8 cellular contexts compared by ENCODE assay signal in the genomic region with DNA sequence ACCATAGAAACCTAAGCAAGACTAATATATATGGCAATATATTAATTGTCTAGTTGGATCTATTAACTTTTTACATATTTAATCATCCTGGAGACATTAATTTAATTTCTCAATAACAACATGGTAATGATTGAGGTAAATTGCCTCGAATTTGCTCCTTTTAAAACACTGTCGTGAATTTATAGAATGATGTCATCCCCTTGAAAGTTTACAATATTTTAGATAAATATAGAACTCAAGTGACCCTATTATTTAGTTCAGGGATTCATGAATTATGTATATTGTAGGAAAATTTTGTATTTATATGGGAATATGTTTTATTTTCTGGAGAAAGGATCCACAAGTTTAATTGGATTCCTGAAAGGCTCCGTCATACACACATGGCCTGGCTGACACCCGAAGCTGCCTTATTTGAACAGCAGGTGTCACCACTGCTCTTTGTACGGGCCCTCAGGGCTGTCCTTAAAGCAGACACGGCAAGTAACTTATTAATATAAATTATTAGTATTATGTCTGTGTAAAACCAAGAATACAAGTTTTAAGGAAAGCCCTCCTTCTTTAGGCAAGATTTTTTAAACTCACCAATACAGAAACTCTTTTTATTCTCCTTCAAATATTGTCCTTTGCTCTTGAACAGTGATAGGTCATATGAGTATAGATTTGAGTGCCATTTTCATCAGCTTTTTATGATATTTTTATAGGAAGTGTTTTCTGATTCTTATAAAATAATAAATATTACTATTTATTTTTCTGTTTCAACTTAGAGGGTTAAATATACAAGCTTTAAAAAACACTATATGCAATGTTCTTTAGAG. TPM values are rescaled to one million over a fixed set of nuclear protein-coding genes. Genes with fewer than 3 reads are reported as not detected.
DNase-seq lines count a peak whose midpoint lies in the region; ATAC-seq, FAIRE-seq and TF ChIP-seq lines count a peak whose summit lies in the region.

No MANE protein-coding gene starts in this region.

- ATAC-seq in HG02678 (IDR thresholded peaks at IDR 0.05; ENCODE audit: unreplicated experiment) = peak; percentile 52
- peak; percentile 47 for ATAC-seq in T-helper 17 cell
- ATAC-seq in right cardiac atrium = peak; percentile 76 to 82

- H3K27ac Mint-ChIP-seq in T-helper 17 cell = no peak overlapping the region

- H3K4me1 Mint-ChIP-seq in T-helper 17 cell = peaks cover 22% of the 10 kb centered on the region

- no peak for TF ChIP-seq POLR2A in GM12891 (IDR thresholded peaks at IDR 0.05; ENCODE audit: low read depth, low read length)

- no peaks in the 10 kb centered on the region for H3K27me3 Mint-ChIP-seq in T-helper 17 cell

- peak; percentile 76 for FAIRE-seq in GM12891 (lab: Jason Lieb, UNC)

- H3K4me3 ChIP-seq in right cardiac atrium (ENCODE audit: low read length) (no peak overlapping the region), skeletal muscle cell (ENCODE audit: low read depth, low read length) (no peak overlapping the region)

- H3K9me3 ChIP-seq in T-helper 17 cell (ENCODE audit: control insufficient read depth, low read length, poor library complexity, severe bottlenecking) (no peaks in the 10 kb centered on the region), right cardiac atrium (ENCODE audit: control insufficient read depth, low read length) (no peaks in the 10 kb centered on the region)

- no peaks in the 10 kb centered on the region for H3K4me1 ChIP-seq in right cardiac atrium (ENCODE audit: control insufficient read depth, insufficient read depth, low read length)

- no peak overlapping the region for H3K4me3 Mint-ChIP-seq in T-helper 17 cell

- H3K36me3 Mint-ChIP-seq in T-helper 17 cell (ENCODE audit: low read depth) = peaks cover 7% of the 10 kb centered on the region

- 19% methylated on average over 6 of the region's 6 CpGs for WGBS in right cardiac atrium

- no peak overlapping the region for H3K27ac ChIP-seq in right cardiac atrium (ENCODE audit: low read length)

- DNase-seq in GM12891 (ENCODE audit: insufficient read length, low spot score) (peak; percentile 25), NCI-H1092 treated with DMSO at 0.1 percent for 48 hours (lab: John Stamatoyannopoulos, UW) (peak; percentile 63), T-helper 17 cell (peak; percentile 33 to 58 (median 47)), amygdala (lab: John Stamatoyannopoulos, UW) (peak in 51 of 56 donors; percentile 1 to 84 (median 49)), right cardiac atrium (peak; percentile 65 to 87 (median 82)), skeletal muscle cell (ENCODE audit: low read depth) (peak; percentile 58), 8988T (no peak)

- no peaks in the 10 kb centered on the region for H3K27me3 ChIP-seq in right cardiac atrium (ENCODE audit: control insufficient read depth, insufficient read depth)

- intact Hi-C loops in right cardiac atrium (cut with DNase I) = loop anchor here in 2 of 4 donors (5.0 to 10.0 kb wide), 3 partner anchors 65 to 223 kb away; no protein-coding TSS in a partner anchor

TF ChIP-seq in GM12891, 5 proteins besides CTCF, POLR2A, EP300 and RAD21:
- TF ChIP-seq TAF1 (IDR thresholded peaks at IDR 0.05; ENCODE audit: low read depth, low read length) (no peak), SPI1 (IDR thresholded peaks at IDR 0.05; ENCODE audit: low read depth, low read length) (no peak), POLR2AphosphoS5 (IDR thresholded peaks at IDR 0.05; ENCODE audit: low read depth, low read length) (no peak), POU2F2 (IDR thresholded peaks at IDR 0.05; ENCODE audit: low read depth, low read length) (no peak), PAX5 (IDR thresholded peaks at IDR 0.05; ENCODE audit: insufficient read depth, low read length, severe bottlenecking) (no peak)

RNA-seq across cellular contexts. Expression of a gene that starts 1.9 kb away (rescaled TPM):
- 53.9 TPM for polyA plus RNA-seq in GM12891 (2012; ENCODE audit: low read depth, missing spikeins)
- total RNA-seq in T-helper 17 cell = 10 to 100 TPM; 42.5 to 49.7 TPM
- total RNA-seq in right cardiac atrium = 10 to 100 TPM; 42.5 to 53.0 (median 50.8) TPM
- polyA plus RNA-seq in right cardiac atrium = 24.6 TPM

RNA-seq across cellular contexts. Expression of a gene that starts 10.7 kb away (rescaled TPM):
- not detected for polyA plus RNA-seq in GM12891 (2012; ENCODE audit: low read depth, missing spikeins)
- total RNA-seq in T-helper 17 cell (not detected), right cardiac atrium (1 to 10 TPM in 1 of 4 donors, not detected in 3; 1.8 TPM)
- polyA plus RNA-seq in right cardiac atrium = 0.38 TPM

RNA-seq across cellular contexts. Expression of a gene that starts 38.5 kb away (rescaled TPM):
- not detected for polyA plus RNA-seq in GM12891 (2012; ENCODE audit: low read depth, missing spikeins)
- total RNA-seq in T-helper 17 cell (not detected), right cardiac atrium (1 to 10 TPM in 1 of 4 donors, not detected in 3; 2.1 TPM)
- 0.32 TPM for polyA plus RNA-seq in right cardiac atrium
